16 cellular contexts compared by ENCODE assay signal in the genomic region with DNA sequence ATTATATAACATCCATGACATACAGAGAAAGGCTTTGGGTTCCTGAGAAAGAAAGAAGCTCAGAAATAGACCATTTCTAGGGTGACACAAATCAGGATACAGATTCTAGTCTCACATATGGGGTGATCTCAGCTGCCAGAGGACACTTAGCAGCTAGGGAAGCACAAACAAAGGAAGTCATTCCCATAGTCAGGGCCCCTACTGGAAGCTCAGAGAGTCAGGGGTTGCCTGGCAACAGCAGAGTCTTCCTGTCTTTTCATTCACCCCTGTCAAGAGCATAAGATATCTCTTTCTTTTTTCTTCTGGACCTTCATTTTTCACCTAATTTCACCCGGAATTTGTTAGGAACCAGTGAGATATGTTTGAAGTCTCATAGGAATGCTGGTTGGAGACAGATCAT.
DNase-seq lines count a peak whose midpoint lies in the region; ATAC-seq and TF ChIP-seq lines count a peak whose summit lies in the region.
"Had no signal": no experiment of that assay in that cellular context is flagged by ENCODE, and none has a peak within 500 bp of the region (broad histone marks: within the 10 kb centered on the region; RNA-seq: fewer than 3 reads in every experiment).

No MANE protein-coding gene starts in this region.

- H3K9me2 ChIP-seq in GM23248 (ENCODE audit: insufficient read depth) = no peaks in the 10 kb centered on the region

- no peak for ATAC-seq in HG02981 (IDR thresholded peaks at IDR 0.05; ENCODE audit: unreplicated experiment)
- ATAC-seq: T-cell had no signal

- no peaks in the 10 kb centered on the region for H3K27me3 ChIP-seq in GM23248 (replicated peaks; ENCODE audit: insufficient read depth)
- no peaks in the 10 kb centered on the region for H3K27me3 ChIP-seq in MG63

- no peak overlapping the region for H3K9ac ChIP-seq in GM23248

- H3K36me3 ChIP-seq in GM23248 (ENCODE audit: low read depth) (no peaks in the 10 kb centered on the region), mesodermal cell (ENCODE audit: control insufficient read depth, insufficient read depth, low read length) (no peaks in the 10 kb centered on the region), MG63 (no peaks in the 10 kb centered on the region)

- peaks cover 11% of the 10 kb centered on the region for H3K4me1 ChIP-seq in GM23248 (ENCODE audit: insufficient read depth)
- no peaks in the 10 kb centered on the region for H3K4me1 ChIP-seq in mesodermal cell (ENCODE audit: control insufficient read depth, insufficient read depth, low read length, poor library complexity, severe bottlenecking)

- H3K9me3 ChIP-seq in GM23248 (ENCODE audit: low read depth) (no peaks in the 10 kb centered on the region), mesodermal cell (ENCODE audit: control insufficient read depth, low read length) (peaks cover 8% of the 10 kb centered on the region), MG63 (peaks cover 12% of the 10 kb centered on the region)

- DNase-seq in GM23248 (peak; percentile 40), HT1080 (ENCODE audit: low read depth) (peak; percentile 17), dermis blood vessel endothelial cell (peak; percentile 11), Calu3 (no peak), MG63 (no peak)
- DNase-seq: CD8-positive, alpha-beta memory T cell; DMS153; GDM1; NCI-H1417; NCI-H2029 treated with DMSO at 0.1 percent for 48 hours; NCI-H345; NCI-H82; T-cell had no signal

- no TSS peak for BruUV-seq in Calu3 (replicated peaks; lab: Mats Ljungman, UMichigan)

- H3K4me3 Mint-ChIP-seq in Calu3 (ENCODE audit: low read depth, unreplicated experiment) = no peak overlapping the region
- H3K4me3 Mint-ChIP-seq: CD8-positive, alpha-beta memory T cell; T-cell had no signal

- H3K4me3 ChIP-seq in GM23248 = no peak overlapping the region
- H3K4me3 ChIP-seq in mesodermal cell (ENCODE audit: extremely low read depth, insufficient read depth, low read length, poor library complexity, severe bottlenecking) = no peak overlapping the region
- no peak overlapping the region for H3K4me3 ChIP-seq in MG63
- H3K4me3 ChIP-seq: SK-N-MC had no signal

- no peak overlapping the region for H3K27ac Mint-ChIP-seq in Calu3 (ENCODE audit: unreplicated experiment)
- H3K27ac Mint-ChIP-seq: CD8-positive, alpha-beta memory T cell; T-cell had no signal

- H2AFZ ChIP-seq in GM23248 = no peak overlapping the region

- H4K20me1 ChIP-seq in GM23248 (ENCODE audit: insufficient read depth) = no peaks in the 10 kb centered on the region

- no peaks in the 10 kb centered on the region for H3K79me2 ChIP-seq in GM23248 (ENCODE audit: insufficient read depth)

- peaks cover 14% of the 10 kb centered on the region for H3F3A ChIP-seq in GM23248 (ENCODE audit: insufficient read depth)

- no peaks in the 10 kb centered on the region for H3K36me3 Mint-ChIP-seq in Calu3 (ENCODE audit: insufficient read depth, unreplicated experiment)
- H3K36me3 Mint-ChIP-seq: T-cell had no signal

- CTCF ChIA-PET in Calu3 (lab: Charles Lee) = no interaction called here

- TF ChIP-seq CTCF in Calu3 (IDR thresholded peaks at IDR 0.05; ENCODE audit: unreplicated experiment) = no peak

- intact Hi-C loops in Calu3 (cut with micrococcal nuclease; ENCODE audit: unreplicated experiment) = no loop called here

- H3K27ac ChIP-seq in GM23248 (no peak overlapping the region), mesodermal cell (ENCODE audit: low read depth, low read length, severe bottlenecking) (peak overlapping the region; percentile 50)
- H3K27ac ChIP-seq: SK-N-MC had no signal

- in situ Hi-C loops in GM23248 (cut with MboI) = no loop called here

- H3K9me3 Mint-ChIP-seq in Calu3 (ENCODE audit: low read depth, unreplicated experiment) = peaks cover 2% of the 10 kb centered on the region
- H3K9me3 Mint-ChIP-seq: CD8-positive, alpha-beta memory T cell had no signal

- H3K4me1 Mint-ChIP-seq in Calu3 (ENCODE audit: low read depth, unreplicated experiment) = no peaks in the 10 kb centered on the region
- H3K4me1 Mint-ChIP-seq: CD8-positive, alpha-beta memory T cell; T-cell had no signal

- 6 to 12% methylated on average over 1 of the region's 1 CpG for WGBS in GM23248 (ENCODE audit: low coverage in 1 of 2, low lambda C conversion rate in 2 of 2, missing lambda C conversion rate in 2 of 2), 2 experiments
- no CpG with 5 or more reads among the region's 1 CpG for WGBS in mesodermal cell (ENCODE audit: insufficient coverage in 2 of 2), 2 experiments

- no peak overlapping the region for H3K4me2 ChIP-seq in GM23248 (ENCODE audit: unreplicated experiment)

- H3K27me3 Mint-ChIP-seq in Calu3 (ENCODE audit: unreplicated experiment) = peaks cover 17% of the 10 kb centered on the region

Comparison
In these comparisons a context has a peak if more than half of its experiments do, and no peak if none do; other contexts are left out.
1. DNase-seq: peak in GM23248 (single experiment), HT1080 (single experiment) and dermis blood vessel endothelial cell (single experiment); none in Calu3 (single experiment) and MG63 (single experiment).